8 cellular contexts compared by ENCODE assay signal in the genomic region with DNA sequence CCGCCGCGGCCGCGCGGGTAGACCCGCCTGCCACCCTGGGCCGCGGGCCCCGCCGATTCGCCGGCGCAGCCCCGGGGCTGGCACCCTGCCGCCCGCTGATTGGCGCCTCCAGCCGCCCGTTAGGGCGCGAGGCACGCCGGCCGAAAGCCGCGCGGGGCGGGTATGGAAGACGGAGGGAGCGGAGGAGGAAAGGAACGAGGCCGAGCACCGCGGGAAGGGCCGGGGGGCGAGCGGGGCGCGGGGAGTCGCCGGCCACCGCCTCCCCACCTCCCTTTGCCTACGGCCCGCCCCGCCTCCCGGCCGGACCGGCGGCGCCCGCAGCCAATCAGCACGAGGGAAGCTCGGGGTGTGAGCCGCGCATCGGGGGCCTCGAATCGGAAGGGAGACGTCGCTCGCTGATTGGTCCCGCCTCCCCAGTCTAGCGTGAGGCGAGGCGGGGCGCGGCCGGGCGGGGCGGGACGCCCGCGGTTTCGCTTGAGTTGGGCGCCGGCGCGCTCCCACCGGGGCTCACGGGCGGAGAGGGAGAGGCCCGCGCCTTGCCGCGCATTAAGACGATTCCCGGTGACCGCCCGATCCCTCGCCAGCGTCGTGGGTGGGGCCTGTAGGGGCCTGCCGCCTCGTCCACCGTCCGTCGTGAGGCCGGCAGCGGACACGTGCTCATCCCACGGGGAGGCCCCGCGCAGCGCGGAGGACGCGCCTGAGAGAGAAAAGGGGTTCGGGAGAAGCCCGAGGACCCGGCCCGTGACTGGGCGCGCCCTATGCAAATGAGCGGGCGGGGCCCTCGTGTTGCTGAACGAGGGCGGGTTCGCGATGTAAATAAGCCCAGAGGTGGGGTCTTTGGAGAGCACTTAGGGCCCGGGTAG. TPM values are rescaled to one million over a fixed set of nuclear protein-coding genes. Genes with fewer than 3 reads are reported as not detected.
A peak's percentile ranks its signal among the peaks of the same experiment; 100 is the strongest.
DNase-seq lines count a peak whose midpoint lies in the region; ATAC-seq and TF ChIP-seq lines count a peak whose summit lies in the region.

No MANE protein-coding gene starts in this region.

- H2AFZ ChIP-seq in MM.1S (ENCODE audit: low read length) (peak overlapping the region; percentile 73), neuron (ENCODE audit: low read depth, low read length) (peak overlapping the region; percentile 95)

- in situ Hi-C loops in G401 (cut with HindIII; ENCODE audit: low sequenced_read_pairs) = no loop called here

- H3K27me3 ChIP-seq in MM.1S (replicated peaks; ENCODE audit: insufficient read depth, low read length) = no peaks in the 10 kb centered on the region
- H3K27me3 ChIP-seq in foreskin keratinocyte = no peaks in the 10 kb centered on the region
- no peaks in the 10 kb centered on the region for H3K27me3 ChIP-seq in neuron (ENCODE audit: insufficient read depth, low read length)

- TF ChIP-seq CTCF in MM.1S (IDR thresholded peaks at IDR 0.05; ENCODE audit: low read length) (no peak), foreskin keratinocyte (conservative IDR thresholded peaks at IDR 0.05) (no peak)

- H3K79me2 ChIP-seq in MM.1S (ENCODE audit: low read length) = peaks cover 41% of the 10 kb centered on the region

- H3K4me1 ChIP-seq in MM.1S (ENCODE audit: low read length) (peaks cover 16% of the 10 kb centered on the region), foreskin keratinocyte (peaks cover 10% of the 10 kb centered on the region), neuron (ENCODE audit: insufficient read depth, low read length) (peaks cover 28% of the 10 kb centered on the region)

- H3K9me3 ChIP-seq in MM.1S (replicated peaks; ENCODE audit: insufficient read depth, low read length) = no peaks in the 10 kb centered on the region
- peaks cover 2% of the 10 kb centered on the region for H3K9me3 ChIP-seq in neuron (ENCODE audit: low read length)

- ATAC-seq in foreskin keratinocyte = peak; percentile 87

- H4K20me1 ChIP-seq in MM.1S (ENCODE audit: insufficient read depth, low read length) = peaks cover 14% of the 10 kb centered on the region

- H3K4me3 ChIP-seq in MM.1S (ENCODE audit: low read length) (peak overlapping the region; percentile 77), neuron (ENCODE audit: low read length) (peak overlapping the region; percentile 98)

- peak overlapping the region; percentile 97 for H3K27ac ChIP-seq in MM.1S (ENCODE audit: low read length)
- peak overlapping the region; percentile 93 for H3K27ac ChIP-seq in foreskin keratinocyte

- peak overlapping the region; percentile 65 for H3K4me2 ChIP-seq in MM.1S (ENCODE audit: low read depth, low read length)

- DNase-seq in G401 (ENCODE audit: low spot score) (peak; percentile 95), HCEC 1CT (peak; percentile 96), MM.1S (peak; percentile 97), SHP77 treated with DMSO at 0.1 percent for 48 hours (lab: John Stamatoyannopoulos, UW) (peak; percentile 66), foreskin keratinocyte (peak; percentile 81 to 91), stromal cell of bone marrow (ENCODE audit: low read depth) (peak; percentile 95)
- peak; percentile 93 for DNase-seq in activated gamma-delta T cell treated with anti-CD3 and anti-CD28 coated beads, Interleukin-2, amount 50 U/mL, for 16 hours (ENCODE audit: low read depth)

- peak overlapping the region; percentile 89 for H3K9ac ChIP-seq in MM.1S (ENCODE audit: low read length)

- peaks cover 14% of the 10 kb centered on the region for H3F3A ChIP-seq in MM.1S (ENCODE audit: insufficient read depth, low read length)

- H3K36me3 ChIP-seq in MM.1S (replicated peaks; ENCODE audit: insufficient read depth, low read length) = no peaks in the 10 kb centered on the region
- no peaks in the 10 kb centered on the region for H3K36me3 ChIP-seq in neuron (ENCODE audit: insufficient read depth, low read length)

- H3K9me2 ChIP-seq in MM.1S (replicated peaks; ENCODE audit: insufficient read depth, low read length) = no peaks in the 10 kb centered on the region

RNA-seq across cellular contexts. Expression of a gene that starts 0.6 kb away (rescaled TPM):
- 54.3 and 68.8 TPM in 2 replicates for total RNA-seq in G401 (2014; rRNA removed; shearing (Covaris generic))
- 110 and 118 TPM in 2 replicates for total RNA-seq in foreskin keratinocyte
- 32.3 and 33.6 TPM in 2 replicates for polyA plus RNA-seq in foreskin keratinocyte

Comparison
In these comparisons a context has a peak if more than half of its experiments do, and no peak if none do; other contexts are left out.
1. Peak in every context shown above with its lines: DNase-seq, ATAC-seq, H3K4me3 ChIP-seq and H3K27ac ChIP-seq.